ENCODE assay signal across 21 cellular contexts in the genomic region with DNA sequence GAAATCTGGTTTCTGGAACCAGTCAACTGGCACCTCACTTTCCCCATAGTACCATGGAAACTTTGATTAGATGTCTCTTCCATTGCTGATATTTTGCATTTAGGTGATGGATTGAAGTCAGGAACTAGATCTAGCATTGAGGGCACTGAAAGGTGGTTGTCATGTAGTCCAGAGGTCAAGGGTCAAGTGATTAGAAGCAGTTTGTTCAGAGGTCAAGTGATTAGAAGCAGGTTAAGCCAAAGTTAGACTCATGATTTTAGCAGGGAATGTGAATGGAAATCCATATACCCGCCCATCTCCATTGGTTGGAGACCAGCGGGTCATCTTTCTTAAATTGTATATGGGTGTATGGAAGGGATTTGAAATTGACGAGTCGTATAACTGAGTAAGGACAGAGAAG.
"Had no signal": no experiment of that assay in that cellular context is flagged by ENCODE, and none has a peak within 500 bp of the region (broad histone marks: within the 10 kb centered on the region; RNA-seq: fewer than 3 reads in every experiment).

No MANE protein-coding gene starts in this region.

- H3K36me3 ChIP-seq: gastroesophageal sphincter, left lung, lower lobe of right lung, pancreas, tibial artery, upper lobe of right lung, vagina had no signal

- FAIRE-seq: colon, pancreas had no signal

- H3K27me3 ChIP-seq: esophagus squamous epithelium, gastroesophageal sphincter, hepatocyte, left lung, pancreas, spleen, tibial artery, upper lobe of right lung, vagina had no signal

- ATAC-seq: effector memory CD8-positive, alpha-beta T cell; gastroesophageal sphincter; left lung; lower lobe of right lung; natural killer cell; pancreas; right cardiac atrium; stimulated activated memory B cell treated with anti-CD40 and anti-IgM and Interleukin-4, amounts not matched to agents 10 μg/mL and 1 μg/mL and 100 μg/mL, for 72 hours; upper lobe of right lung had no signal

- H3K9me3 ChIP-seq: esophagus squamous epithelium, gastroesophageal sphincter, left lung, lower lobe of right lung, pancreas, spleen, tibial artery, upper lobe of right lung, vagina had no signal

- H3K4me3 ChIP-seq: esophagus squamous epithelium, gastroesophageal sphincter, hepatocyte, left lung, lower lobe of right lung, pancreas, spleen, tibial artery, upper lobe of right lung, vagina had no signal

- H3K4me2 ChIP-seq: hepatocyte had no signal

- DNase-seq: effector memory CD8-positive, alpha-beta T cell; esophagus squamous epithelium; foreskin fibroblast; left lung; lower lobe of right lung; natural killer cell; occipital lobe; pancreas; right cardiac atrium; spleen; stimulated activated CD4-positive, alpha-beta T cell treated with anti-CD3 and anti-CD28 coated beads, Interleukin-15, amount 100 ng/mL, for 24 hours; stimulated activated CD4-positive, alpha-beta T cell treated with anti-CD3 and anti-CD28 coated beads, Interleukin-1b, Interleukin-23, amount 100 ng/mL, for 48 hours; stimulated activated CD4-positive, alpha-beta T cell treated with anti-CD3 and anti-CD28 coated beads, Interleukin-4, amount 100 ng/mL, for 24 hours; tibial artery; upper lobe of right lung had no signal

- H2AFZ ChIP-seq: hepatocyte had no signal

- H3K27ac ChIP-seq: epithelial cell of prostate, esophagus squamous epithelium, gastroesophageal sphincter, hepatocyte, left lung, lower lobe of right lung, pancreas, spleen, tibial artery, upper lobe of right lung, vagina had no signal
